Comparison of ENCODE assay signal across 15 cellular contexts in genomic region chrX:107736781-107737531, GRCh38. TPM values are rescaled to one million over a fixed set of nuclear protein-coding genes. Genes with fewer than 3 reads are reported as not detected.
DNase-seq lines count a peak whose midpoint lies in the region; ATAC-seq and TF ChIP-seq lines count a peak whose summit lies in the region.
"Had no signal": no experiment of that assay in that cellular context is flagged by ENCODE, and none has a peak within 500 bp of the region (broad histone marks: within the 10 kb centered on the region; RNA-seq: fewer than 3 reads in every experiment).

No MANE protein-coding gene starts in this region.

- no peak for TF ChIP-seq EP300 in esophagus muscularis mucosa (IDR thresholded peaks at IDR 0.05)

- H3K27me3 ChIP-seq in esophagus muscularis mucosa (no peaks in the 10 kb centered on the region), parathyroid adenoma (ENCODE audit: control insufficient read depth, insufficient read depth, low read length) (no peaks in the 10 kb centered on the region), upper lobe of right lung (no peaks in the 10 kb centered on the region)

- no peak overlapping the region for H3K9ac ChIP-seq in parathyroid adenoma
- H3K9ac ChIP-seq: BLaER1 treated with 17β-estradiol and CSF1 and Interleukin-3, amounts not matched to agents 10 nM and 100 nM; GM23248 had no signal

- H3K27ac ChIP-seq in esophagus muscularis mucosa (replicated peaks in 1 of 4) = peak overlapping the region; percentile 10 to 92 (median 26)
- peak overlapping the region; percentile 53 for H3K27ac ChIP-seq in parathyroid adenoma
- no peak overlapping the region for H3K27ac ChIP-seq in upper lobe of right lung
- H3K27ac ChIP-seq: BLaER1 treated with 17β-estradiol and CSF1 and Interleukin-3, amounts not matched to agents 10 nM and 100 nM; GM23248; WERI-Rb-1 had no signal

- H3K4me3 ChIP-seq in esophagus muscularis mucosa = no peak overlapping the region
- no peak overlapping the region for H3K4me3 ChIP-seq in parathyroid adenoma (ENCODE audit: low read depth, low read length)
- H3K4me3 ChIP-seq in upper lobe of right lung = no peak overlapping the region
- H3K4me3 ChIP-seq: BLaER1 treated with 17β-estradiol and CSF1 and Interleukin-3, amounts not matched to agents 10 nM and 100 nM; GM23248 had no signal

- no peak for TF ChIP-seq POLR2A in esophagus muscularis mucosa (IDR thresholded peaks at IDR 0.05; ENCODE audit: low read depth)

- 52% methylated on average over 8 of the region's 8 CpGs for WGBS in esophagus muscularis mucosa

- no peak overlapping the region for H3K4me2 ChIP-seq in parathyroid adenoma (ENCODE audit: low read length)

- H3K79me2 ChIP-seq in parathyroid adenoma = peaks cover 4% of the 10 kb centered on the region

- H3K9me3 ChIP-seq in esophagus muscularis mucosa (no peaks in the 10 kb centered on the region), parathyroid adenoma (ENCODE audit: control insufficient read depth, low read length) (no peaks in the 10 kb centered on the region), upper lobe of right lung (no peaks in the 10 kb centered on the region)
- H3K9me3 ChIP-seq: BLaER1 treated with 17β-estradiol and CSF1 and Interleukin-3, amounts not matched to agents 10 nM and 100 nM had no signal

- peaks cover 74 to 98% (median 88%) of the 10 kb centered on the region in 4 donors for H3K4me1 ChIP-seq in esophagus muscularis mucosa
- peaks cover 57% of the 10 kb centered on the region for H3K4me1 ChIP-seq in parathyroid adenoma
- peaks cover 25% of the 10 kb centered on the region for H3K4me1 ChIP-seq in upper lobe of right lung

- no peak for TF ChIP-seq CTCF in esophagus muscularis mucosa (IDR thresholded peaks at IDR 0.05)
- TF ChIP-seq CTCF in parathyroid adenoma (IDR thresholded peaks at IDR 0.05) = no peak
- TF ChIP-seq CTCF in upper lobe of right lung (IDR thresholded peaks at IDR 0.05) = no peak

- intact Hi-C loops in esophagus muscularis mucosa (cut with DNase I) = no loop called here
- intact Hi-C loops in upper lobe of right lung (cut with DNase I) = no loop called here

- DNase-seq in H4 (ENCODE audit: low spot score) (peak; percentile 27), NCI-H345 treated with DMSO at 0.1 percent for 48 hours (lab: John Stamatoyannopoulos, UW; ENCODE audit: unreplicated experiment) (peak; percentile 85), esophagus muscularis mucosa (ENCODE audit: extremely low spot score) (no peak), HPDE6-E6E7 (ENCODE audit: extremely low spot score) (no peak), DMS114 treated with DMSO at 0.1 percent for 48 hours (lab: John Stamatoyannopoulos, UW; ENCODE audit: unreplicated experiment) (no peak), upper lobe of right lung (no peak)
- no peak for DNase-seq in activated CD8-positive, alpha-beta memory T cell treated with anti-CD3 and anti-CD28 coated beads, Interleukin-2, amount 50 U/mL, for 4 hours
- DNase-seq: activated T-cell treated with anti-CD3 and anti-CD28 coated beads, Interleukin-2, amount 50 U/mL, for 48 hours; GM23248; stimulated activated CD8-positive, alpha-beta memory T cell treated with anti-CD3 and anti-CD28 coated beads, Interleukin-4, amount 100 ng/mL, for 48 hours; WERI-Rb-1 had no signal

- no peak overlapping the region for H2AFZ ChIP-seq in parathyroid adenoma
- H2AFZ ChIP-seq: GM23248 had no signal

- H3K36me3 ChIP-seq in esophagus muscularis mucosa (no peaks in the 10 kb centered on the region), parathyroid adenoma (ENCODE audit: control insufficient read depth, insufficient read depth, low read length) (no peaks in the 10 kb centered on the region), upper lobe of right lung (no peaks in the 10 kb centered on the region)
- H3K36me3 ChIP-seq: BLaER1 treated with 17β-estradiol and CSF1 and Interleukin-3, amounts not matched to agents 10 nM and 100 nM; WERI-Rb-1 had no signal

- ATAC-seq in upper lobe of right lung = no peak

RNA-seq across cellular contexts. Expression of gene TSC22D3, which starts 38.6 kb away (rescaled TPM):
- 20.5 and 22.0 TPM in 2 replicates for total RNA-seq in H4 (2014; rRNA removed; shearing (Covaris generic))
- 1,000 to 10,000 TPM in 2 of 4 donors, 100 to 1,000 TPM in 2; 389 to 1,047 (median 786) TPM for total RNA-seq in esophagus muscularis mucosa
- 317 TPM for total RNA-seq in upper lobe of right lung

RNA-seq across cellular contexts. Expression of gene NCBP2L, which starts 40.6 kb away (rescaled TPM):
- total RNA-seq in H4 (2014; rRNA removed; shearing (Covaris generic)) = not detected in 2 replicates
- total RNA-seq in esophagus muscularis mucosa (not detected), upper lobe of right lung (not detected)
- total RNA-seq: frontal cortex, GM23248, mucosa of gallbladder had no signal

Comparison
In these comparisons a context has a peak if more than half of its experiments do, and no peak if none do; other contexts are left out.
1. DNase-seq: peak in H4 (single experiment) and NCI-H345 treated with DMSO at 0.1 percent for 48 hours (single experiment); none in esophagus muscularis mucosa (single experiment), HPDE6-E6E7 (single experiment), DMS114 treated with DMSO at 0.1 percent for 48 hours (single experiment), upper lobe of right lung (single experiment) and activated CD8-positive, alpha-beta memory T cell treated with anti-CD3 and anti-CD28 coated beads, Interleukin-2, amount 50 U/mL, for 4 hours (single experiment).
2. RNA of gene TSC22D3, which starts 38.6 kb away (total RNA-seq): 389 to 1,047 TPM in esophagus muscularis mucosa and 317 TPM in upper lobe of right lung (single experiment); 20.5 to 22.0 TPM in H4; every median in the first group is over 10 times any median in the second.